ENCODE assay signal across 10 cellular contexts in genomic region chr13:105918842-105919741, GRCh38.
DNase-seq lines count a peak whose midpoint lies in the region; ATAC-seq and TF ChIP-seq lines count a peak whose summit lies in the region.
"Had no signal": no experiment of that assay in that cellular context is flagged by ENCODE, and none has a peak within 500 bp of the region (broad histone marks: within the 10 kb centered on the region; RNA-seq: fewer than 3 reads in every experiment).

No MANE protein-coding gene starts in this region.

- peaks cover 0 to 4% (median 0%) of the 10 kb centered on the region in 4 donors for H3K4me1 ChIP-seq in stomach

- no peak for TF ChIP-seq EP300 in stomach (IDR thresholded peaks at IDR 0.05)

- WGBS in stomach, 5 donors = 53 to 65% (median 59%) methylated on average over 16 of the region's 16 CpGs

- H3K9me3 ChIP-seq in stomach = no peaks in the 10 kb centered on the region

- no peaks in the 10 kb centered on the region for H3K27me3 ChIP-seq in stomach

- H3K4me3 ChIP-seq in stomach = no peak overlapping the region

- H3K36me3 ChIP-seq in stomach = no peaks in the 10 kb centered on the region

- peak; percentile 98 for ATAC-seq in SK-N-SH treated with all-trans-retinoic acid at 6 μM for 48 hours

- peak overlapping the region in 2 of 5 donors; percentile 2 to 64 for H3K27ac ChIP-seq in stomach

- intact Hi-C loops in stomach (cut with DNase I; ENCODE audit: low total_unique reads) = no loop called here

- DNase-seq in SHP77 (lab: John Stamatoyannopoulos, UW) (peak; percentile 20 to 44), SHP77 treated with DMSO at 0.1 percent for 48 hours (lab: John Stamatoyannopoulos, UW) (no peak), glomerular endothelial cell (ENCODE audit: extremely low read depth, low read depth, low spot score) (peak; percentile 37), stomach (peak; percentile 54), NCI-H1694 (lab: John Stamatoyannopoulos, UW) (no peak), Kasumi-1 (lab: John Stamatoyannopoulos, UW) (no peak)
- no peak for DNase-seq in activated naive CD4-positive, alpha-beta T cell (lab: John Stamatoyannopoulos, UW)
- DNase-seq: activated CD4-positive, alpha-beta T cell treated with anti-CD3 and anti-CD28 coated beads, Interleukin-2, amount 10 ng/mL, durations not matched to agents 7 days and 5 days; NCI-H1436 had no signal

- no peak for TF ChIP-seq CTCF in stomach (IDR thresholded peaks at IDR 0.05)

- no peak for TF ChIP-seq POLR2A in stomach (IDR thresholded peaks at IDR 0.05)

TF ChIP-seq in SK-N-SH treated with all-trans-retinoic acid at 6 μM for 48 hours, 23 proteins besides CTCF, POLR2A, EP300 and RAD21:
- no peak for TF ChIP-seq PPARA (CRISPR knock-in tag; IDR thresholded peaks at IDR 0.05; ENCODE audit: borderline replicate concordance)
- no peak for TF ChIP-seq ZFP3 (CRISPR knock-in tag; IDR thresholded peaks at IDR 0.05)
- no peak for TF ChIP-seq GLIS3 (CRISPR knock-in tag; IDR thresholded peaks at IDR 0.05)
- no peak for TF ChIP-seq POU6F1 (CRISPR knock-in tag; IDR thresholded peaks at IDR 0.05; ENCODE audit: borderline replicate concordance, low read depth)
- TF ChIP-seq TCF4 (CRISPR knock-in tag; IDR thresholded peaks at IDR 0.05; ENCODE audit: borderline replicate concordance) = peak; percentile 25; the same call in 1 of the 2 replicates
- no peak for TF ChIP-seq ARNTL (CRISPR knock-in tag; IDR thresholded peaks at IDR 0.05; ENCODE audit: borderline replicate concordance, low read depth)
- TF ChIP-seq TSHZ2 (CRISPR knock-in tag; IDR thresholded peaks at IDR 0.05) = peak; percentile 73
- TF ChIP-seq CREB5 (CRISPR knock-in tag; IDR thresholded peaks at IDR 0.05; ENCODE audit: low read depth) = no peak
- TF ChIP-seq ISL1 (CRISPR knock-in tag; IDR thresholded peaks at IDR 0.05) = 0 out of 2 replicates have a peak, but pooled peaks have one; percentile 39
- no peak for TF ChIP-seq SNAI2 (CRISPR knock-in tag; IDR thresholded peaks at IDR 0.05)
- TF ChIP-seq ZNF8 (CRISPR knock-in tag; IDR thresholded peaks at IDR 0.05) = no peak
- no peak for TF ChIP-seq ZNF565 (CRISPR knock-in tag; conservative IDR thresholded peaks at IDR 0.05; ENCODE audit: low read depth)
TF ChIP-seq in SK-N-SH treated with all-trans-retinoic acid at 6 μM for 48 hours: peak in this region for 3.

Comparison
In these comparisons a context has a peak if more than half of its experiments do, and no peak if none do; other contexts are left out.
1. DNase-seq: peak in SHP77 (2 of 2), glomerular endothelial cell (single experiment) and stomach (single experiment); none in SHP77 treated with DMSO at 0.1 percent for 48 hours (single experiment), NCI-H1694 (single experiment), Kasumi-1 (0 of 2) and activated naive CD4-positive, alpha-beta T cell (0 of 4).